In the genomic region with DNA sequence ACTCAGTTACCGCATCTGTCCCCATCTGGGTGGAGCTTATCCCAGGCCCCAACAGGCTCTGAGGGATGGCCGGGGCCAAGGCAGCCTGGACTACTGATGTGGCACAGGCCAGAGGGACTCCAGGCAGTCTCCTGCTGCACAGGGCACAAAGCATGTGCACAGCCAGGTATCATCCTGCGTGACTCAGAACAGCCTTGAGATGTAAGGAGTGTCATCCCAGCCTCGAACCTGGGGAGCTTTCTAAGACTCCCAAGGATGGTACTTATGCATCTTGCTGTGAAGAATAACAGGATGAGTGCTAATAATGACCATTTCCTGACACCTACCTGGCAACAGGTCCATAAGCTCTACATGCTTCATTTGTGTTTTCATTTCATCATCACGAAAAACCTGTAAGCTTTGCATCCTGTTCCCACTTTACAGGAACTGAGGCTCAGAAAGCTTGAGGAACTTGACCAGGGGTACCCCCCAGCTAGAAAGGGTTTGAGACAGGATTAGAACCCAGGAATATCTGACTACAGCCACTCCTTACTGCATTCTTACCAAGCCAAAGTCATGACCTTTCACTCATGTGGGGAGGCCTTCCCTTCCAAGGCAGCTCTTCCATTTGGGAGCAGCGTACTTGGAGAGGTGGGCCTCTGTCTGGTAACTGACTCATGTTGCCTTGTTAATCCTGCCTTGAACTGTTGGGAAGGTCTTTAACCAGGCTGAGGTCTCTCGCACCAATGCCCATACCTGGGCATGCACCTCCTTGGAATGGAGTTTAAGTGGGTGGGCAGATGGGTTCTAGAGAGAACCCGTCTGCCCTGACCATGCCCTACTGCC, we compare ENCODE assay signal across 7 cellular contexts. TPM values are rescaled to one million over a fixed set of nuclear protein-coding genes. Genes with fewer than 3 reads are reported as not detected.
DNase-seq lines count a peak whose midpoint lies in the region; ATAC-seq, FAIRE-seq and TF ChIP-seq lines count a peak whose summit lies in the region.

No MANE protein-coding gene starts in this region.

- peak; percentile 14 for ATAC-seq in GM21717 (IDR thresholded peaks at IDR 0.05; ENCODE audit: unreplicated experiment)
- peak; percentile 51 for ATAC-seq in esophagus mucosa

- TF ChIP-seq CTCF in retinal pigment epithelial cell (conservative IDR thresholded peaks at IDR 0.05; ENCODE audit: low read depth, low read length): no peak

- H3K4me3 ChIP-seq in retinal pigment epithelial cell (ENCODE audit: low read length): peak overlapping the region; percentile 76

- DNase-seq in RCC 7860 (ENCODE audit: low spot score) (peak; percentile 32), retinal pigment epithelial cell (ENCODE audit: low read depth) (no peak), iPS-NIHi7 (ENCODE audit: extremely low spot score) (no peak), AG08395 (ENCODE audit: low spot score) (no peak), COR-L47 (lab: John Stamatoyannopoulos, UW) (no peak)

- FAIRE-seq in RCC 7860 (lab: Jason Lieb, UNC): peak; percentile 29

RNA-seq across cellular contexts. Expression of a gene that starts 1.9 kb away (rescaled TPM):
- 58.0 TPM for total RNA-seq in esophagus mucosa

RNA-seq across cellular contexts. Expression of a gene that starts 25.6 kb away (rescaled TPM):
- total RNA-seq in esophagus mucosa: 55.2 TPM

RNA-seq across cellular contexts. Expression of a gene that starts 35.6 kb away (rescaled TPM):
- total RNA-seq in esophagus mucosa: 7.1 TPM

RNA-seq across cellular contexts. Expression of a gene that starts 57.2 kb away (rescaled TPM):
- total RNA-seq in esophagus mucosa: 4.5 TPM
